Comparison of ENCODE assay signal across 9 cellular contexts in the genomic region with DNA sequence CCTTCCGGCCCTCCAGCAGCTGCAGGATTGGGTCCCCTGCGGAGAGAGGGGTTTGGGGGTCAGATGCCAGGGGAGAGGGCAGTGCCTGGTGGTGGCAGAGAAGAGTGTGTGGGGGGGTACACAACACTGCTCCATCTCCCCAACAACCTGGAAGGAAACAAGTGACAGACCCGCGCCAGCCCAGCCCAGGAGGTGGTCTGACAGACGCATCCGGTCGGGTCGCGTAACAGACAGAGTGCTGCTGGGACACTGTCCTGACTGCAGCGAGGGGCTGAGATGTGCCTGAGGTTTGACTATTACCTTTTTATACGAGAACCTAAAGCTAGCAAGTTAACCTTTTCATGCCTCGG. TPM values are rescaled to one million over a fixed set of nuclear protein-coding genes. Genes with fewer than 3 reads are reported as not detected.
DNase-seq lines count a peak whose midpoint lies in the region; ATAC-seq and TF ChIP-seq lines count a peak whose summit lies in the region.
"Had no signal": no experiment of that assay in that cellular context is flagged by ENCODE, and none has a peak within 500 bp of the region (broad histone marks: within the 10 kb centered on the region; RNA-seq: fewer than 3 reads in every experiment).

No MANE protein-coding gene starts in this region.

- H3K4me3 ChIP-seq in H7 (ENCODE audit: insufficient read depth, low read depth, low read length) (no peak overlapping the region), esophagus squamous epithelium (peak overlapping the region in 3 of 4 donors; percentile 23 to 56 (median 29)), skeletal muscle tissue (ENCODE audit: low read length in 3 of 3) (peak overlapping the region; percentile 48 to 72 (median 59))

- DNase-seq in H7 (peak; percentile 85), T-cell (peak in 9 of 34 experiments; percentile 11 to 51 (median 24)), esophagus squamous epithelium (lab: John Stamatoyannopoulos, UW) (no peak), NCI-H2029 (lab: John Stamatoyannopoulos, UW) (no peak), GF-D8 (lab: John Stamatoyannopoulos, UW) (no peak), LoVo (ENCODE audit: low spot score) (no peak)
- no peak for DNase-seq in stimulated activated CD4-positive, alpha-beta T cell treated with anti-CD3 and anti-CD28 coated beads, Interleukin-12 subunit alpha, Interleukin-12 subunit beta, amount 100 ng/mL, for 4 hours

- CTCF ChIA-PET in T-cell (lab: Charles Lee) = interaction anchor here (0.6 to 1.4 kb wide), 3 partner anchors 16 to 80 kb away, joined by 3 read pairs; a partner anchor contains a TSS

- 73 to 83% methylated on average over 1 to 10 of the region's 12 CpGs for WGBS in esophagus squamous epithelium, 2 donors

- no peak for TF ChIP-seq CTCF in esophagus squamous epithelium (IDR thresholded peaks at IDR 0.05)

- intact Hi-C loops in esophagus squamous epithelium (cut with DNase I) = no loop called here

- H3K4me1 ChIP-seq in esophagus squamous epithelium (peaks cover 13 to 46% (median 20%) of the 10 kb centered on the region in 3 donors), skeletal muscle tissue (ENCODE audit: control insufficient read depth in 3 of 3, insufficient read depth in 3 of 3, low read length in 3 of 3) (peaks cover 19 to 26% (median 23%) of the 10 kb centered on the region in 3 donors)

- H3K36me3 ChIP-seq in H7 (replicated peaks; ENCODE audit: control insufficient read depth, insufficient read depth, low read length) (peaks cover 6% of the 10 kb centered on the region), esophagus squamous epithelium (peaks cover 9 to 79% (median 12%) of the 10 kb centered on the region in 3 donors), skeletal muscle tissue (ENCODE audit: control insufficient read depth in 3 of 3, insufficient read depth in 3 of 3, low read length in 3 of 3) (peaks cover 23 to 28% (median 25%) of the 10 kb centered on the region in 3 donors)

- ATAC-seq in T-cell (replicated peaks in 1 of 4) = peak; percentile 24 to 46 (median 36)

- H3K9me3 Mint-ChIP-seq in T-cell = no peaks in the 10 kb centered on the region

- peaks cover 16 to 26% (median 19%) of the 10 kb centered on the region in 3 donors for H3K4me1 Mint-ChIP-seq in T-cell

- H3K27ac ChIP-seq in esophagus squamous epithelium = peak overlapping the region; percentile 66 to 86 (median 78)
- no peak overlapping the region for H3K27ac ChIP-seq in skeletal muscle tissue (ENCODE audit: low read depth, low read length)
- H3K27ac ChIP-seq: VCaP had no signal

- peak overlapping the region; percentile 31 to 73 (median 61) for H3K4me3 Mint-ChIP-seq in T-cell

- H3K27ac Mint-ChIP-seq in T-cell = peak overlapping the region; percentile 83 to 90

- POLR2A ChIA-PET in T-cell (lab: Charles Lee) = interaction anchor here in 1 of 2 donors (0.8 kb wide), 1 partner anchor 48 kb away, joined by 3 read pairs; a partner anchor contains a TSS

- peaks cover 7% of the 10 kb centered on the region for H3K36me3 Mint-ChIP-seq in T-cell

- no peaks in the 10 kb centered on the region for H3K9me3 ChIP-seq in esophagus squamous epithelium
- H3K9me3 ChIP-seq in skeletal muscle tissue (ENCODE audit: control insufficient read depth in 3 of 3, low read length in 3 of 3) = no peaks in the 10 kb centered on the region

- H3K27me3 Mint-ChIP-seq in T-cell = no peaks in the 10 kb centered on the region

- H3K27me3 ChIP-seq in H7 (ENCODE audit: control insufficient read depth, insufficient read depth, low read length) = no peaks in the 10 kb centered on the region
- no peaks in the 10 kb centered on the region for H3K27me3 ChIP-seq in esophagus squamous epithelium
- no peaks in the 10 kb centered on the region for H3K27me3 ChIP-seq in skeletal muscle tissue (ENCODE audit: control insufficient read depth in 3 of 3, insufficient read depth in 3 of 3, low read length in 3 of 3)

- peak overlapping the region; percentile 16 to 78 (median 57) for H3K9ac ChIP-seq in skeletal muscle tissue (ENCODE audit: low read depth in 1 of 3, low read length in 3 of 3)

- TF ChIP-seq POLR2A in esophagus squamous epithelium (IDR thresholded peaks at IDR 0.05) = no peak

RNA-seq across cellular contexts. Expression of a gene that starts 16.2 kb away (rescaled TPM):
- 4.2 and 7.2 TPM in 2 replicates for total RNA-seq in H7 (2014; rRNA removed; shearing (Covaris generic))
- 100 to 1,000 TPM; 148 to 191 (median 180) TPM for total RNA-seq in T-cell
- 10 to 100 TPM; 16.5 to 21.5 (median 16.9) TPM for total RNA-seq in esophagus squamous epithelium
- total RNA-seq in skeletal muscle tissue = 1.6 TPM

RNA-seq across cellular contexts. Expression of a gene that starts 27.1 kb away (rescaled TPM):
- total RNA-seq in H7 (2014; rRNA removed; shearing (Covaris generic)) = 44.8 and 48.2 TPM in 2 replicates
- total RNA-seq in T-cell = 100 to 1,000 TPM in 3 of 5 donors, 10 to 100 TPM in 2; 91.4 to 158 (median 138) TPM
- 10 to 100 TPM; 24.9 to 44.2 (median 36.9) TPM for total RNA-seq in esophagus squamous epithelium
- 17.7 TPM for total RNA-seq in skeletal muscle tissue

RNA-seq across cellular contexts. Expression of a gene that starts 43.4 kb away (rescaled TPM):
- 17.9 and 21.7 TPM in 2 replicates for total RNA-seq in H7 (2014; rRNA removed; shearing (Covaris generic))
- 10 to 100 TPM; 37.1 to 50.3 (median 39.2) TPM for total RNA-seq in T-cell
- total RNA-seq in esophagus squamous epithelium = 10 to 100 TPM; 14.8 to 27.3 (median 20.4) TPM
- total RNA-seq in skeletal muscle tissue = 15.7 TPM

RNA-seq across cellular contexts. Expression of a gene that starts 50.4 kb away (rescaled TPM):
- total RNA-seq in H7 (2014; rRNA removed; shearing (Covaris generic)) = 8.5 and 14.1 TPM in 2 replicates
- total RNA-seq in T-cell (10 to 100 TPM in 3 of 5 donors, 1 to 10 TPM in 2; 2.6 to 24.6 (median 18.3) TPM), esophagus squamous epithelium (10 to 100 TPM; 19.5 to 33.4 (median 25.5) TPM), skeletal muscle tissue (23.5 TPM)

Comparison
In these comparisons a context has a peak if more than half of its experiments do, and no peak if none do; other contexts are left out.
1. RNA of a gene that starts 16.2 kb away (total RNA-seq): 148 to 191 TPM in T-cell; 16.5 to 21.5 TPM in esophagus squamous epithelium, 4.2 to 7.2 TPM in H7 and 1.6 TPM in skeletal muscle tissue (single experiment); every median in the first group is over 4 times any median in the second.